Comparison of ENCODE assay signal across 1 cellular context in genomic region chr10:21130108-21130507, GRCh38.
TF ChIP-seq lines count a peak whose summit lies in the region.

No MANE protein-coding gene starts in this region.

TF ChIP-seq in K562, 482 proteins besides CTCF, POLR2A, EP300 and RAD21 (continued from another document):
- no peak for TF ChIP-seq ZBED1 (IDR thresholded peaks at IDR 0.05)
- TF ChIP-seq C11orf30 (IDR thresholded peaks at IDR 0.05; ENCODE audit: low read depth) = no peak; the same call in 1 of the 2 replicates
- no peak for TF ChIP-seq KDM2B (CRISPR knock-in tag; IDR thresholded peaks at IDR 0.05)
- 0 out of 2 replicates have a peak, but pooled peaks have one; percentile 25 for TF ChIP-seq ZNF24 (IDR thresholded peaks at IDR 0.05)
- TF ChIP-seq AFF4 (CRISPR knock-in tag; IDR thresholded peaks at IDR 0.05) = no peak
- no peak for TF ChIP-seq TFAM (CRISPR knock-in tag; conservative IDR thresholded peaks at IDR 0.05)
- TF ChIP-seq NCOA1 (IDR thresholded peaks at IDR 0.05; ENCODE audit: low read depth) = no peak; the same call in 1 of the 2 replicates
- no peak for TF ChIP-seq ESRRA (IDR thresholded peaks at IDR 0.05; ENCODE audit: borderline replicate concordance, low read depth)
- no peak for TF ChIP-seq TFE3 (CRISPR knock-in tag; IDR thresholded peaks at IDR 0.05)
- no peak for TF ChIP-seq ZFP91 (CRISPR knock-in tag; IDR thresholded peaks at IDR 0.05)
- no peak for TF ChIP-seq ZNF121 (CRISPR knock-in tag; conservative IDR thresholded peaks at IDR 0.05)
- no peak for TF ChIP-seq SMC3 (conservative IDR thresholded peaks at IDR 0.05; ENCODE audit: insufficient read depth, low read depth, low read length)
- no peak for TF ChIP-seq ZNF316 (IDR thresholded peaks at IDR 0.05)
- peak; percentile 67 for TF ChIP-seq FOSL1 (tag; conservative IDR thresholded peaks at IDR 0.05)
- peak; percentile 82 for TF ChIP-seq CBFA2T2 (conservative IDR thresholded peaks at IDR 0.05)
- TF ChIP-seq CREB5 (CRISPR knock-in tag; IDR thresholded peaks at IDR 0.05) = no peak
- no peak for TF ChIP-seq TSC22D4 (tag; IDR thresholded peaks at IDR 0.05)
- no peak for TF ChIP-seq E2F1 (CRISPR knock-in tag; IDR thresholded peaks at IDR 0.05)
- no peak for TF ChIP-seq HBP1 (CRISPR knock-in tag; IDR thresholded peaks at IDR 0.05)
- TF ChIP-seq ZNF263 (CRISPR knock-in tag; IDR thresholded peaks at IDR 0.05; ENCODE audit: borderline replicate concordance) = no peak
- no peak for TF ChIP-seq FOS (IDR thresholded peaks at IDR 0.05; ENCODE audit: extremely low read depth, insufficient read length)
- peak; percentile 90 for TF ChIP-seq TAL1 (IDR thresholded peaks at IDR 0.05)
- TF ChIP-seq SP1 (CRISPR knock-in tag; IDR thresholded peaks at IDR 0.05) = no peak
- TF ChIP-seq ZNF184 (CRISPR knock-in tag; IDR thresholded peaks at IDR 0.05) = no peak
- TF ChIP-seq HES1 (IDR thresholded peaks at IDR 0.05; ENCODE audit: low read depth) = no peak
- peak; percentile 74; the same call in 1 of the 2 replicates for TF ChIP-seq MECOM (CRISPR knock-in tag; IDR thresholded peaks at IDR 0.05)
- TF ChIP-seq ZC3H8 (IDR thresholded peaks at IDR 0.05) = no peak
- TF ChIP-seq MCM2 (IDR thresholded peaks at IDR 0.05; ENCODE audit: low read depth) = no peak
- TF ChIP-seq ZNF12 (CRISPR knock-in tag; IDR thresholded peaks at IDR 0.05) = no peak
- TF ChIP-seq MAZ (CRISPR knock-in tag; conservative IDR thresholded peaks at IDR 0.05 in 1 of 2, IDR thresholded peaks at IDR 0.05 in 1 of 2) = peak in 1 of 2 experiments; percentile 43; a peak in 2 of 4 replicates
- TF ChIP-seq ZFPM2 (CRISPR knock-in tag; IDR thresholded peaks at IDR 0.05) = no peak
- TF ChIP-seq RBM39 (optimal IDR thresholded peaks at IDR 0.05; ENCODE audit: low read depth, low read length) = no peak
- no peak for TF ChIP-seq ZNF76 (CRISPR knock-in tag; IDR thresholded peaks at IDR 0.05; ENCODE audit: borderline replicate concordance)
- no peak for TF ChIP-seq ZNF41 (CRISPR knock-in tag; conservative IDR thresholded peaks at IDR 0.05)
- TF ChIP-seq ZEB2 (IDR thresholded peaks at IDR 0.05) = peak; percentile 66
- no peak for TF ChIP-seq TAF7 (tag; IDR thresholded peaks at IDR 0.05)
- TF ChIP-seq MGA (IDR thresholded peaks at IDR 0.05) = no peak
- no peak for TF ChIP-seq ELF2 (CRISPR knock-in tag; IDR thresholded peaks at IDR 0.05)
- TF ChIP-seq CREBBP (IDR thresholded peaks at IDR 0.05; ENCODE audit: low read depth, low read length) = no peak
